ENCODE assay signal across 8 cellular contexts in genomic region chr9:137240841-137241489, GRCh38. TPM values are rescaled to one million over a fixed set of nuclear protein-coding genes. Genes with fewer than 3 reads are reported as not detected.
DNase-seq lines count a peak whose midpoint lies in the region; ATAC-seq and TF ChIP-seq lines count a peak whose summit lies in the region.

TSS of gene TUBB4B (plus strand) at chr9:137241287. CDS start at chr9:137241361, 74 bp downstream.

- H3K27me3 ChIP-seq in IMR-90 (ENCODE audit: control insufficient read depth, insufficient read depth, low read length), result no peaks in the 10 kb centered on the region

- peak within 1 kb of the TSS; percentile 10 for H4K5ac ChIP-seq in IMR-90 (ENCODE audit: low read depth, low read length)

- WGBS in IMR-90 (ENCODE audit: extremely low coverage in 2 of 2, insufficient read length in 1 of 2), 2 experiments, result 1% methylated on average over 16 of the region's 67 CpGs; no CpG with 5 or more reads in 1 of the 2 experiments

- dilution Hi-C loops in IMR-90 (cut with HindIII; ENCODE audit: low sequenced_read_pairs, unreplicated experiment), result no loop called here

- H3K14ac ChIP-seq in IMR-90 (replicated peaks; ENCODE audit: low read depth, low read length), result peak within 1 kb of the TSS; percentile 91

- peak within 1 kb of the TSS; percentile 90 for H3K9ac ChIP-seq in IMR-90 (ENCODE audit: low read depth, low read length)

- peak; percentile 100 for TF ChIP-seq POLR2A in IMR-90 (IDR thresholded peaks at IDR 0.05; ENCODE audit: low read depth, low read length)

- peaks cover 4% of the 10 kb centered on the region for H3K9me1 ChIP-seq in IMR-90 (ENCODE audit: insufficient read depth, low read length)

- H3K4me1 ChIP-seq in IMR-90 (ENCODE audit: control insufficient read depth, insufficient read depth, low read length), result peaks cover 9% of the 10 kb centered on the region; the same call in 1 of the 2 replicates

- peak within 1 kb of the TSS; percentile 94 for H3K23ac ChIP-seq in IMR-90 (ENCODE audit: low read depth, low read length)

- peak within 1 kb of the TSS; percentile 91 for H3K27ac ChIP-seq in IMR-90 (ENCODE audit: insufficient read depth, low read length)

- H3K56ac ChIP-seq in IMR-90 (ENCODE audit: extremely low read depth, insufficient read depth, low read length), result peak within 1 kb of the TSS; percentile 77

- peaks cover 12 to 55% of the 10 kb centered on the region in 2 experiments; a peak in 3 of 4 replicates for H3K79me1 ChIP-seq in IMR-90 (ENCODE audit: low read depth in 1 of 2, low read length in 2 of 2)

- H4K91ac ChIP-seq in IMR-90 (ENCODE audit: insufficient read depth, low read depth, low read length), result peak within 1 kb of the TSS; percentile 76

- H3K4me3 ChIP-seq in IMR-90 (ENCODE audit: insufficient read depth, low read depth, low read length), result peak within 1 kb of the TSS; percentile 59

- H2AK9ac ChIP-seq in IMR-90 (replicated peaks; ENCODE audit: low read depth, low read length, poor library complexity), result peak within 1 kb of the TSS; percentile 97

- H3K36me3 ChIP-seq in IMR-90 (ENCODE audit: control insufficient read depth, insufficient read depth, low read length), result peaks cover 19% of the 10 kb centered on the region

- peak within 1 kb of the TSS; percentile 36 to 77; a peak in 2 of 4 replicates for H4K8ac ChIP-seq in IMR-90 (ENCODE audit: low read depth in 2 of 2, low read length in 2 of 2)

- H2BK20ac ChIP-seq in IMR-90 (ENCODE audit: low read depth, low read length), result no peak within 1 kb of the TSS

- no TSS peak for BruUV-seq in IMR-90 (replicated peaks; lab: Mats Ljungman, UMichigan)

- peak within 1 kb of the TSS; percentile 94 for H3K4me2 ChIP-seq in IMR-90 (ENCODE audit: low read depth, low read length)

- peak within 1 kb of the TSS; percentile 87 for H3K4ac ChIP-seq in IMR-90 (ENCODE audit: low read depth, low read length)

- H3K9me3 ChIP-seq in IMR-90 (ENCODE audit: control insufficient read depth, insufficient read depth, low read length), result no peaks in the 10 kb centered on the region

- H2AK5ac ChIP-seq in IMR-90 (ENCODE audit: low read depth, low read length), result peak within 1 kb of the TSS; percentile 94

- DNase-seq in DMS 273 (lab: John Stamatoyannopoulos, UW; ENCODE audit: unreplicated experiment) (peak; percentile 99), IMR-90 (peak; percentile 100), OCI-M1 (lab: John Stamatoyannopoulos, UW) (peak; percentile 99), activated T-cell treated with anti-CD3 and anti-CD28 coated beads for 24 hours (ENCODE audit: low read depth) (peak; percentile 95), epidermal melanocyte (ENCODE audit: insufficient read length, low spot score) (peak; percentile 100), middle frontal gyrus (ENCODE audit: extremely low spot score, low spot score) (peak; percentile 98)
- DNase-seq in stimulated activated CD8-positive, alpha-beta memory T cell treated with anti-CD3 and anti-CD28 coated beads, Interleukin-2, amount 100 ng/mL, for 48 hours (ENCODE audit: low read depth in 2 of 2), result peak; percentile 92 to 95

- no peak within 1 kb of the TSS for H2BK15ac ChIP-seq in IMR-90 (ENCODE audit: low read depth, low read length)

- no peak for TF ChIP-seq RAD21 in IMR-90 (IDR thresholded peaks at IDR 0.05; ENCODE audit: low read length)

- CTCF ChIA-PET in IMR-90 (lab: Yijun Ruan, JAX), result no interaction called here

- in situ Hi-C loops in IMR-90 (cut with MboI; ENCODE audit: low sequenced_read_pairs), result no loop called here

- intact Hi-C loops in IMR-90 (cut with micrococcal nuclease), result no loop called here

- POLR2A ChIA-PET in IMR-90 (lab: Charles Lee; ENCODE audit: unreplicated experiment), result interaction anchor here (0.5 to 0.9 kb wide), 8 partner anchors 14 to 117 kb away, joined by 3 to 5 read pairs (median 4); partner anchors contain the start of genes NELFB and RNF208

- TF ChIP-seq CTCF in IMR-90 (conservative IDR thresholded peaks at IDR 0.05; ENCODE audit: low read depth, low read length), result 0 out of 2 replicates have a peak, but pooled peaks have one; percentile 5

- peak within 1 kb of the TSS; percentile 81 for H2BK5ac ChIP-seq in IMR-90 (ENCODE audit: low read depth, low read length, poor library complexity, severe bottlenecking)

- ATAC-seq in GM21528 (IDR thresholded peaks at IDR 0.05; ENCODE audit: low FRiP score, unreplicated experiment), result peak; percentile 75
- ATAC-seq in IMR-90 (ENCODE audit: low read depth), result peak; percentile 81

- H2BK120ac ChIP-seq in IMR-90 (ENCODE audit: low read depth, low read length), result peak within 1 kb of the TSS; percentile 43

- no peak within 1 kb of the TSS; the same call in 1 of the 2 replicates for H3K18ac ChIP-seq in IMR-90 (ENCODE audit: low read depth, low read length)

- H4K20me1 ChIP-seq in IMR-90 (ENCODE audit: insufficient read depth, low read length), result peaks cover 38% of the 10 kb centered on the region

- H2AFZ ChIP-seq in IMR-90 (replicated peaks; ENCODE audit: low read length, poor library complexity), result peak within 1 kb of the TSS; percentile 91

TF ChIP-seq in IMR-90, 13 proteins besides CTCF, POLR2A, EP300 and RAD21:
- TF ChIP-seq RCOR1 (IDR thresholded peaks at IDR 0.05; ENCODE audit: insufficient replicate concordance, low read length) (no peak), SMC3 (IDR thresholded peaks at IDR 0.05; ENCODE audit: low read depth, low read length) (no peak), MAZ (IDR thresholded peaks at IDR 0.05; ENCODE audit: borderline replicate concordance, low read depth, low read length) (no peak; the same call in 1 of the 2 replicates), CEBPB (IDR thresholded peaks at IDR 0.05; ENCODE audit: low read depth, low read length) (no peak), ELK1 (IDR thresholded peaks at IDR 0.05; ENCODE audit: borderline replicate concordance, low read depth, low read length) (no peak), NFE2L2 (IDR thresholded peaks at IDR 0.05; ENCODE audit: low read depth, low read length) (no peak), MXI1 (IDR thresholded peaks at IDR 0.05; ENCODE audit: borderline replicate concordance, low read depth, low read length) (peak; percentile 71; the same call in 1 of the 2 replicates), CHD1 (IDR thresholded peaks at IDR 0.05; ENCODE audit: low read depth, low read length) (peak; percentile 46; the same call in 1 of the 2 replicates), MAFK (IDR thresholded peaks at IDR 0.05; ENCODE audit: low read depth, low read length) (no peak), USF2 (IDR thresholded peaks at IDR 0.05; ENCODE audit: low read depth, low read length) (peak; percentile 8; the same call in 1 of the 2 replicates), RFX5 (IDR thresholded peaks at IDR 0.05; ENCODE audit: low read depth, low read length) (peak; percentile 5; the same call in 1 of the 2 replicates), BHLHE40 (IDR thresholded peaks at IDR 0.05; ENCODE audit: low read depth, low read length) (no peak), FOS (IDR thresholded peaks at IDR 0.05; ENCODE audit: low read depth, low read length) (peak; percentile 93)
TF ChIP-seq in IMR-90: peak in this region for 5.

RNA-seq across cellular contexts. Expression of gene TUBB4B, which starts in this region (rescaled TPM):
- 236 and 237 TPM in 2 replicates for total RNA-seq in IMR-90 (2012; rRNA removed)
- 529 and 613 TPM in 2 replicates for polyA plus RNA-seq in IMR-90 (2012; rRNA removed)
- polyA plus RNA-seq in IMR-90 (2012; cell fraction: cytosol; rRNA removed), result 396 and 719 TPM in 2 replicates
- polyA plus RNA-seq in IMR-90 (2012; cell fraction: nucleus; rRNA removed; ENCODE audit: low replicate concordance), result 295 and 529 TPM in 2 replicates

Comparison
In these comparisons a context has a peak if more than half of its experiments do, and no peak if none do; other contexts are left out.
1. Peak in every context shown above with its lines: DNase-seq, ATAC-seq, H3K4me3 ChIP-seq and H3K27ac ChIP-seq.